ENCODE assay signal across 2 cellular contexts in genomic region chr7:79453558-79454324, GRCh38.
TF ChIP-seq lines count a peak whose summit lies in the region.

MAGI2 (minus strand) TSS chr7:79453667; CDS start chr7:79453320, 347 bp downstream.

TF ChIP-seq in H1, 55 proteins besides CTCF, POLR2A, EP300 and RAD21:
- TF ChIP-seq KDM4A (IDR thresholded peaks at IDR 0.05; ENCODE audit: low read depth, low read length, severe bottlenecking): peak; percentile 88
- TF ChIP-seq E2F6 (IDR thresholded peaks at IDR 0.05): peak; percentile 61
- 0 out of 4 replicates have a peak, but pooled peaks of 1 of the 2 experiments have one; percentile 27 for TF ChIP-seq SIN3A (conservative IDR thresholded peaks at IDR 0.05 in 1 of 2, IDR thresholded peaks at IDR 0.05 in 1 of 2; ENCODE audit: low read depth in 1 of 2, low read length in 2 of 2)
- TF ChIP-seq HDAC2 (IDR thresholded peaks at IDR 0.05; ENCODE audit: borderline replicate concordance in 1 of 2, low read depth in 2 of 2, low read length in 2 of 2): peak in 1 of 2 experiments; percentile 41; a peak in 1 of 4 replicates
- TF ChIP-seq KDM1A (IDR thresholded peaks at IDR 0.05; ENCODE audit: borderline replicate concordance, low read length): peak; percentile 56
- TF ChIP-seq ASH2L (IDR thresholded peaks at IDR 0.05; ENCODE audit: low read length): peak; percentile 94
- no peak for TF ChIP-seq CREB1 (IDR thresholded peaks at IDR 0.05)
- no peak for TF ChIP-seq SIRT6 (IDR thresholded peaks at IDR 0.05; ENCODE audit: low read length)
- no peak for TF ChIP-seq ATF3 (IDR thresholded peaks at IDR 0.05; ENCODE audit: insufficient read depth, low read depth, low read length)
- peak; percentile 39; the same call in 1 of the 2 replicates for TF ChIP-seq PHF8 (conservative IDR thresholded peaks at IDR 0.05; ENCODE audit: low read depth, low read length)
- TF ChIP-seq RBBP5 (IDR thresholded peaks at IDR 0.05; ENCODE audit: borderline replicate concordance, low read depth, low read length): peak; percentile 83
- TF ChIP-seq EZH2 (IDR thresholded peaks at IDR 0.05; ENCODE audit: low read depth, low read length, severe bottlenecking): peak; percentile 65
- no peak for TF ChIP-seq BCL11A (IDR thresholded peaks at IDR 0.05; ENCODE audit: low read depth in 2 of 2, low read length in 2 of 2)
- no peak for TF ChIP-seq CHD2 (IDR thresholded peaks at IDR 0.05; ENCODE audit: low read length)

TF ChIP-seq in HepG2, 621 proteins besides CTCF, POLR2A, EP300 and RAD21 (continues in another document):
- TF ChIP-seq NFKBIZ (CRISPR knock-in tag; IDR thresholded peaks at IDR 0.05): no peak
- no peak for TF ChIP-seq TRIM22 (IDR thresholded peaks at IDR 0.05)
- no peak for TF ChIP-seq CREB1 (IDR thresholded peaks at IDR 0.05)
- no peak for TF ChIP-seq CREB1 (CRISPR knock-in tag; IDR thresholded peaks at IDR 0.05)
- TF ChIP-seq ONECUT2 (CRISPR knock-in tag; IDR thresholded peaks at IDR 0.05): no peak
- no peak for TF ChIP-seq AGO1 (IDR thresholded peaks at IDR 0.05; ENCODE audit: low read depth, low read length, poor library complexity, severe bottlenecking)
- 0 out of 2 replicates have a peak, but pooled peaks have one; percentile 16 for TF ChIP-seq SAP130 (CRISPR knock-in tag; IDR thresholded peaks at IDR 0.05; ENCODE audit: low read depth)
- no peak for TF ChIP-seq TBX3 (IDR thresholded peaks at IDR 0.05; ENCODE audit: borderline replicate concordance)
- 0 out of 2 replicates have a peak, but pooled peaks have one; percentile 33 for TF ChIP-seq ZNF230 (CRISPR knock-in tag; IDR thresholded peaks at IDR 0.05)
- no peak for TF ChIP-seq ESRRA (CRISPR knock-in tag; IDR thresholded peaks at IDR 0.05; ENCODE audit: low read depth)
- peak; percentile 45; the same call in 1 of the 2 replicates for TF ChIP-seq ZNF704 (CRISPR knock-in tag; IDR thresholded peaks at IDR 0.05; ENCODE audit: borderline replicate concordance)
- TF ChIP-seq HINFP (CRISPR knock-in tag; IDR thresholded peaks at IDR 0.05; ENCODE audit: low read depth): no peak
- TF ChIP-seq ARNT2 (CRISPR knock-in tag; IDR thresholded peaks at IDR 0.05; ENCODE audit: low read depth): no peak
- no peak for TF ChIP-seq SMYD3 (CRISPR knock-in tag; IDR thresholded peaks at IDR 0.05)
- TF ChIP-seq HNF1B (CRISPR knock-in tag; IDR thresholded peaks at IDR 0.05): no peak
- no peak for TF ChIP-seq NFE2L2 (IDR thresholded peaks at IDR 0.05; ENCODE audit: low read length)
- TF ChIP-seq REPIN1 (CRISPR knock-in tag; IDR thresholded peaks at IDR 0.05; ENCODE audit: borderline replicate concordance, low read depth): peak; percentile 73; the same call in 1 of the 2 replicates
- TF ChIP-seq SYNCRIP (IDR thresholded peaks at IDR 0.05; ENCODE audit: insufficient read depth, low read depth, low read length): no peak
- 0 out of 2 replicates have a peak, but pooled peaks have one; percentile 40 for TF ChIP-seq ZBTB37 (CRISPR knock-in tag; IDR thresholded peaks at IDR 0.05)
- TF ChIP-seq BCL6 (CRISPR knock-in tag; IDR thresholded peaks at IDR 0.05): 0 out of 2 replicates have a peak, but pooled peaks have one; percentile 6
- TF ChIP-seq ZNF530 (CRISPR knock-in tag; IDR thresholded peaks at IDR 0.05; ENCODE audit: low read depth): no peak
- TF ChIP-seq HOXA3 (CRISPR knock-in tag; IDR thresholded peaks at IDR 0.05): peak; percentile 25; the same call in 1 of the 2 replicates
- TF ChIP-seq ZBTB25 (CRISPR knock-in tag; IDR thresholded peaks at IDR 0.05): no peak
- TF ChIP-seq ARHGAP35 (CRISPR knock-in tag; IDR thresholded peaks at IDR 0.05; ENCODE audit: borderline replicate concordance): no peak
- TF ChIP-seq FOXO1 (CRISPR knock-in tag; IDR thresholded peaks at IDR 0.05): 0 out of 2 replicates have a peak, but pooled peaks have one; percentile 10
- peak; percentile 87; the same call in 1 of the 2 replicates for TF ChIP-seq TAF1 (CRISPR knock-in tag; IDR thresholded peaks at IDR 0.05)
- no peak for TF ChIP-seq ZNF703 (CRISPR knock-in tag; IDR thresholded peaks at IDR 0.05; ENCODE audit: borderline replicate concordance)
- peak; percentile 5; the same call in 1 of the 2 replicates for TF ChIP-seq ZNF709 (CRISPR knock-in tag; IDR thresholded peaks at IDR 0.05)
- peak; percentile 69; the same call in 1 of the 2 replicates for TF ChIP-seq HNRNPL (IDR thresholded peaks at IDR 0.05; ENCODE audit: low read depth, low read length)
- no peak for TF ChIP-seq ZNF367 (CRISPR knock-in tag; IDR thresholded peaks at IDR 0.05; ENCODE audit: borderline replicate concordance)
- no peak for TF ChIP-seq STAT6 (CRISPR knock-in tag; IDR thresholded peaks at IDR 0.05; ENCODE audit: borderline replicate concordance)
- TF ChIP-seq CBX1 (IDR thresholded peaks at IDR 0.05; ENCODE audit: low read depth): peak; percentile 51
- no peak for TF ChIP-seq DNMT1 (CRISPR knock-in tag; IDR thresholded peaks at IDR 0.05)
- no peak for TF ChIP-seq ZNF7 (CRISPR knock-in tag; IDR thresholded peaks at IDR 0.05)
- no peak for TF ChIP-seq ZNF318 (CRISPR knock-in tag; IDR thresholded peaks at IDR 0.05)
